ENCODE assay signal across 11 cellular contexts in the genomic region with DNA sequence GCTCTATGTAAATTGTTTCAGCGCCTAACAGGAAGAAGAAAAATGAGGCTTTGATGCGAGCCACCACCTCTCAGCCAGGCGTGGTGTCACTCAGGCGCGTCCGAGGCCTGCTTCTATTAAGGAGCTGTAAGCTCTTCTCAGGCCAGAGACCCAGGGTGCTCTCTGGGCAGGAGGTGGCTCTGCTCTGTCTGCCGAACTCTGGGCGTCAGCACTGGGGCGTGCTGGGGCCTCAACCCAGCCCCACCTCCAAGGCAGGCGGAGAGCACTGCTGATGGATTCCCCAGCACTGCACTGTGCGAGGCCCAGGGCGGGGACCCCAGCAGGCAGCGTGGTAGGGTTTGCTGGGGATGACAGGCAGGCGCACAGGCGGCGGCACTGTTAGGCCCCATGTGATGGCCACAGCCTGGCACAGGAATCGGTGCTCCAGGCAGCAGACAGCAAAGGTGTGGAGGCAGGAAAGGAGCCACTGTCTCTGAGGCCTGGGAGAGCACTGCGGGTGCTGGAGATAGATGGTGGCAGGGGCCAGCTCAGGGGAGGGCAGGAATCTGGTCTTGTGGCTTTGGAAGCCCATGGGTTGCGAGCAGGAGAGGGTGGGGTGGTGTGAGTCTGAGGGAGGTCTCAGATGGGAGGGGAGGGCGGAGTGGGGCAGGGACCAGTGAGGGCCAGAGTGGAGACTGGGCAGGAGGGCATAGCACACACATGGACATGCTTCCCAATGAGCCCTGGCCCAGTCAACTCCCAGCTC.
DNase-seq lines count a peak whose midpoint lies in the region; ATAC-seq and TF ChIP-seq lines count a peak whose summit lies in the region.
"Had no signal": no experiment of that assay in that cellular context is flagged by ENCODE, and none has a peak within 500 bp of the region (broad histone marks: within the 10 kb centered on the region; RNA-seq: fewer than 3 reads in every experiment).

No MANE protein-coding gene starts in this region.

- 66 to 85% (median 76%) methylated on average over 17 to 20 of the region's 20 CpGs for WGBS in stomach, 5 donors

- no peak overlapping the region for H3K27ac Mint-ChIP-seq in activated CD4-positive, alpha-beta T cell treated with anti-CD3 and anti-CD28 coated beads for 36 hours
- H3K27ac Mint-ChIP-seq: activated naive CD4-positive, alpha-beta T cell treated with anti-CD3 and anti-CD28 coated beads, Interleukin-2, amount 50 U/mL, for 24 hours had no signal

- DNase-seq in activated CD4-positive, alpha-beta T cell treated with anti-CD3 and anti-CD28 coated beads for 36 hours = no peak
- no peak for DNase-seq in activated CD4-positive, alpha-beta T cell treated with anti-CD3 and anti-CD28 coated beads for 4 hours
- DNase-seq in epithelial cell of prostate (ENCODE audit: low read depth, low spot score) (no peak), stomach (no peak), SKM-1 (lab: John Stamatoyannopoulos, UW; ENCODE audit: unreplicated experiment) (no peak), NCI-H2171 treated with DMSO at 0.1 percent for 48 hours (lab: John Stamatoyannopoulos, UW) (no peak), kidney glomerular epithelial cell (lab: John Stamatoyannopoulos, UW) (no peak)
- DNase-seq: H7 had no signal

- no peak overlapping the region for H3K4me3 ChIP-seq in stomach
- H3K4me3 ChIP-seq: PC-9 had no signal

- no peaks in the 10 kb centered on the region for H3K9me3 Mint-ChIP-seq in activated CD4-positive, alpha-beta T cell treated with anti-CD3 and anti-CD28 coated beads for 36 hours (ENCODE audit: low read depth)
- H3K9me3 Mint-ChIP-seq: activated naive CD4-positive, alpha-beta T cell treated with anti-CD3 and anti-CD28 coated beads, Interleukin-2, amount 50 U/mL, for 24 hours had no signal

- H3K4me1 Mint-ChIP-seq in activated CD4-positive, alpha-beta T cell treated with anti-CD3 and anti-CD28 coated beads for 36 hours = peaks cover 20% of the 10 kb centered on the region

- no peaks in the 10 kb centered on the region for H3K27me3 ChIP-seq in stomach

- CTCF ChIA-PET in activated CD4-positive, alpha-beta T cell treated with anti-CD3 and anti-CD28 coated beads for 36 hours (lab: Charles Lee) = interaction anchor here (0.6 to 1.4 kb wide), 2 partner anchors 11 to 1132 kb away, joined by 3 read pairs; no protein-coding TSS in a partner anchor

- POLR2A ChIA-PET in activated CD4-positive, alpha-beta T cell treated with anti-CD3 and anti-CD28 coated beads for 36 hours (lab: Charles Lee) = interaction anchor here (0.5 kb wide), 1 partner anchor 48 kb away, joined by 3 read pairs; no protein-coding TSS in a partner anchor

- H3K4me1 ChIP-seq in stomach = peaks cover 26 to 78% (median 51%) of the 10 kb centered on the region in 4 donors

- no peak for TF ChIP-seq EP300 in stomach (IDR thresholded peaks at IDR 0.05)

- no peak overlapping the region for H3K4me3 Mint-ChIP-seq in activated CD4-positive, alpha-beta T cell treated with anti-CD3 and anti-CD28 coated beads for 36 hours
- H3K4me3 Mint-ChIP-seq: activated naive CD4-positive, alpha-beta T cell treated with anti-CD3 and anti-CD28 coated beads, Interleukin-2, amount 50 U/mL, for 24 hours had no signal

- H3K27ac ChIP-seq in epithelial cell of prostate = peak overlapping the region; percentile 34
- H3K27ac ChIP-seq in stomach = peak overlapping the region in 3 of 5 donors; percentile 13 to 56 (median 42)
- H3K27ac ChIP-seq: PC-9 had no signal

- no peak for TF ChIP-seq CTCF in stomach (IDR thresholded peaks at IDR 0.05)

- ATAC-seq in activated CD4-positive, alpha-beta T cell treated with anti-CD3 and anti-CD28 coated beads for 36 hours = peak; percentile 52
- ATAC-seq in HG03108 (IDR thresholded peaks at IDR 0.05; ENCODE audit: unreplicated experiment) = peak; percentile 77

- intact Hi-C loops in activated CD4-positive, alpha-beta T cell treated with anti-CD3 and anti-CD28 coated beads for 36 hours (cut with DNase I, micrococcal nuclease) = no loop called here
- intact Hi-C loops in stomach (cut with DNase I; ENCODE audit: low total_unique reads) = no loop called here

- no peaks in the 10 kb centered on the region for H3K9me3 ChIP-seq in stomach

- no peak for TF ChIP-seq POLR2A in stomach (IDR thresholded peaks at IDR 0.05)

- H3K27me3 Mint-ChIP-seq in activated CD4-positive, alpha-beta T cell treated with anti-CD3 and anti-CD28 coated beads for 36 hours = no peaks in the 10 kb centered on the region
- H3K27me3 Mint-ChIP-seq: activated naive CD4-positive, alpha-beta T cell treated with anti-CD3 and anti-CD28 coated beads, Interleukin-2, amount 50 U/mL, for 24 hours had no signal

- H3K36me3 ChIP-seq in stomach = peaks cover 0 to 11% (median 2%) of the 10 kb centered on the region in 4 donors

- H3K36me3 Mint-ChIP-seq in activated CD4-positive, alpha-beta T cell treated with anti-CD3 and anti-CD28 coated beads for 36 hours (ENCODE audit: low read depth) = no peaks in the 10 kb centered on the region
- H3K36me3 Mint-ChIP-seq: activated naive CD4-positive, alpha-beta T cell treated with anti-CD3 and anti-CD28 coated beads, Interleukin-2, amount 50 U/mL, for 24 hours had no signal
